In the genomic region with DNA sequence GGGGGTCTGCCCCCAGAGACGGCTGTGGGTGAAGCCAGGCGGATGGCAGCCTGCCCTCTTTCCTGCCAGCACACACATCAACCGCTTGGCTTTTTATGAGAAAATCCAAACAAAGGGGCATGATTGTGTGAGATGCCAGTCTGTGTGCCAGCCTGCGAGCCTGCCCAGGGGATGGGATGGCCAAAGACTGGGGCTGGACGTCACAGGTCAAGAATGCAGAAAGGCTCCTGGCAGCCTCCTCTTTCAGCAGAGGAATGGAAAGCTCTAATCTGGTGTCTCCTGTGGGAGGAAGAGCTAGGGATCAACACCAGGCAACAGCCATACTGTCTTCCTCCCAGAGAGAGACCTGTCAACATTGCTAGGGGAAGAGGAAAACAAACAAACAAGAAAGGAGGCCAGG, we compare ENCODE assay signal across 17 cellular contexts. TPM values are rescaled to one million over a fixed set of nuclear protein-coding genes. Genes with fewer than 3 reads are reported as not detected.
A peak's percentile ranks its signal among the peaks of the same experiment; 100 is the strongest.
DNase-seq lines count a peak whose midpoint lies in the region; ATAC-seq, FAIRE-seq and TF ChIP-seq lines count a peak whose summit lies in the region.
"Had no signal": no experiment of that assay in that cellular context is flagged by ENCODE, and none has a peak within 500 bp of the region (broad histone marks: within the 10 kb centered on the region; RNA-seq: fewer than 3 reads in every experiment).

No MANE protein-coding gene starts in this region.

- H3K4me3 Mint-ChIP-seq in activated T-helper 2 cell treated with anti-CD3 and anti-CD28 coated beads, Interferon-gamma antibody, Interleukin-2, Interleukin-4, amounts not matched to agents 10 μg/mL and 5 μg/mL and 100 μg/mL, durations not matched to agents 14 hours and 24 hours and 36 hours (ENCODE audit: low read depth): no peak overlapping the region
- H3K4me3 Mint-ChIP-seq: activated CD8-positive, alpha-beta T cell treated with anti-CD3 and anti-CD28 coated beads, Interleukin-2, amount 10 ng/mL, durations not matched to agents 7 days and 5 days; B cell; neural progenitor cell had no signal

- no peak for TF ChIP-seq CTCF in esophagus muscularis mucosa (IDR thresholded peaks at IDR 0.05)
- no peak for TF ChIP-seq CTCF in pancreas (IDR thresholded peaks at IDR 0.05)
- TF ChIP-seq CTCF in mucosa of descending colon (IDR thresholded peaks at IDR 0.05): no peak

- no peaks in the 10 kb centered on the region for H3K9me3 ChIP-seq in esophagus muscularis mucosa
- no peaks in the 10 kb centered on the region for H3K9me3 ChIP-seq in pancreas
- no peaks in the 10 kb centered on the region for H3K9me3 ChIP-seq in mucosa of descending colon

- DNase-seq in AG20443 (ENCODE audit: low spot score) (peak; percentile 51), NCI-H226 (peak; percentile 96), esophagus muscularis mucosa (ENCODE audit: extremely low spot score) (no peak), pancreas (peak in 3 of 6 donors; percentile 29 to 40 (median 37)), mucosa of descending colon (no peak)
- no peak for DNase-seq in stimulated activated CD4-positive, alpha-beta T cell treated with anti-CD3 and anti-CD28 coated beads, Interleukin-15, amount 100 ng/mL, for 24 hours
- no peak for DNase-seq in activated T-helper 2 cell treated with anti-CD3 and anti-CD28 coated beads, Interferon-gamma antibody, Interleukin-2, Interleukin-4, amounts not matched to agents 10 μg/mL and 5 μg/mL and 100 μg/mL, durations not matched to agents 14 hours and 24 hours and 36 hours (ENCODE audit: low spot score)
- DNase-seq: activated CD8-positive, alpha-beta T cell treated with anti-CD3 and anti-CD28 coated beads, Interleukin-2, amount 10 ng/mL, durations not matched to agents 7 days and 5 days; activated naive CD4-positive, alpha-beta T cell treated with anti-CD3 and anti-CD28 coated beads, Interleukin-2, amount 50 U/mL, for 16 hours; effector CD4-positive, alpha-beta T cell; GDM1; left colon; NCI-H446 had no signal

- H3K4me3 ChIP-seq in esophagus muscularis mucosa (no peak overlapping the region), pancreas (no peak overlapping the region), mucosa of descending colon (no peak overlapping the region)
- H3K4me3 ChIP-seq: neural progenitor cell had no signal

- TF ChIP-seq POLR2A in esophagus muscularis mucosa (IDR thresholded peaks at IDR 0.05; ENCODE audit: low read depth): no peak

- intact Hi-C loops in esophagus muscularis mucosa (cut with DNase I): no loop called here
- intact Hi-C loops in pancreas (cut with DNase I): no loop called here
- intact Hi-C loops in mucosa of descending colon (cut with DNase I, micrococcal nuclease): no loop called here
- intact Hi-C loops in activated T-helper 2 cell treated with anti-CD3 and anti-CD28 coated beads, Interferon-gamma antibody, Interleukin-2, Interleukin-4, amounts not matched to agents 10 μg/mL and 5 μg/mL and 100 μg/mL, durations not matched to agents 14 hours and 24 hours and 36 hours (cut with micrococcal nuclease): no loop called here

- H3K36me3 ChIP-seq in esophagus muscularis mucosa: no peaks in the 10 kb centered on the region
- no peaks in the 10 kb centered on the region for H3K36me3 ChIP-seq in pancreas
- H3K36me3 ChIP-seq in mucosa of descending colon (ENCODE audit: low read depth): no peaks in the 10 kb centered on the region
- H3K36me3 ChIP-seq: neural progenitor cell had no signal

- TF ChIP-seq EP300 in esophagus muscularis mucosa (IDR thresholded peaks at IDR 0.05): no peak

- H3K27ac ChIP-seq in esophagus muscularis mucosa (replicated peaks in 1 of 4) (peak overlapping the region; percentile 59 to 79 (median 72)), pancreas (peak overlapping the region in 2 of 4 donors; percentile 1 to 22)
- H3K27ac ChIP-seq: neural progenitor cell had no signal

- H3K9me3 Mint-ChIP-seq in activated T-helper 2 cell treated with anti-CD3 and anti-CD28 coated beads, Interferon-gamma antibody, Interleukin-2, Interleukin-4, amounts not matched to agents 10 μg/mL and 5 μg/mL and 100 μg/mL, durations not matched to agents 14 hours and 24 hours and 36 hours: no peaks in the 10 kb centered on the region
- H3K9me3 Mint-ChIP-seq: neural progenitor cell had no signal

- H3K27me3 Mint-ChIP-seq in activated T-helper 2 cell treated with anti-CD3 and anti-CD28 coated beads, Interferon-gamma antibody, Interleukin-2, Interleukin-4, amounts not matched to agents 10 μg/mL and 5 μg/mL and 100 μg/mL, durations not matched to agents 14 hours and 24 hours and 36 hours (ENCODE audit: low read depth): peaks cover 34% of the 10 kb centered on the region

- H3K27me3 ChIP-seq in esophagus muscularis mucosa: no peaks in the 10 kb centered on the region
- H3K27me3 ChIP-seq in pancreas: no peaks in the 10 kb centered on the region
- H3K27me3 ChIP-seq: neural progenitor cell had no signal

- H3K36me3 Mint-ChIP-seq in activated T-helper 2 cell treated with anti-CD3 and anti-CD28 coated beads, Interferon-gamma antibody, Interleukin-2, Interleukin-4, amounts not matched to agents 10 μg/mL and 5 μg/mL and 100 μg/mL, durations not matched to agents 14 hours and 24 hours and 36 hours (ENCODE audit: low read depth): no peaks in the 10 kb centered on the region
- H3K36me3 Mint-ChIP-seq: neural progenitor cell had no signal

- 60% methylated on average over 5 of the region's 5 CpGs for WGBS in esophagus muscularis mucosa
- 59 to 65% methylated on average over 5 of the region's 5 CpGs for WGBS in pancreas, 2 donors

- H3K4me1 ChIP-seq in esophagus muscularis mucosa (peaks cover 0 to 40% (median 34%) of the 10 kb centered on the region in 4 donors), pancreas (no peaks in the 10 kb centered on the region), mucosa of descending colon (ENCODE audit: low read depth) (no peaks in the 10 kb centered on the region)

- ATAC-seq in pancreas (peak in 3 of 4 donors; percentile 34 to 80 (median 79)), GM21576 (IDR thresholded peaks at IDR 0.05; ENCODE audit: unreplicated experiment) (no peak), mucosa of descending colon (no peak)
- ATAC-seq: activated CD8-positive, alpha-beta T cell treated with anti-CD3 and anti-CD28 coated beads, Interleukin-2, amount 10 ng/mL, durations not matched to agents 7 days and 5 days; left colon had no signal

- peaks cover 21% of the 10 kb centered on the region for H3K4me1 Mint-ChIP-seq in activated T-helper 2 cell treated with anti-CD3 and anti-CD28 coated beads, Interferon-gamma antibody, Interleukin-2, Interleukin-4, amounts not matched to agents 10 μg/mL and 5 μg/mL and 100 μg/mL, durations not matched to agents 14 hours and 24 hours and 36 hours (ENCODE audit: low read depth)

- no peak overlapping the region for H3K27ac Mint-ChIP-seq in activated T-helper 2 cell treated with anti-CD3 and anti-CD28 coated beads, Interferon-gamma antibody, Interleukin-2, Interleukin-4, amounts not matched to agents 10 μg/mL and 5 μg/mL and 100 μg/mL, durations not matched to agents 14 hours and 24 hours and 36 hours
- H3K27ac Mint-ChIP-seq: activated CD8-positive, alpha-beta T cell treated with anti-CD3 and anti-CD28 coated beads, Interleukin-2, amount 10 ng/mL, durations not matched to agents 7 days and 5 days; B cell; neural progenitor cell had no signal

- no peak for FAIRE-seq in pancreas (lab: Jason Lieb, UNC)
- FAIRE-seq: GM18507 had no signal

RNA-seq across cellular contexts. Expression of a gene that starts 15.8 kb away (rescaled TPM):
- total RNA-seq in esophagus muscularis mucosa (10 to 100 TPM; 12.0 to 35.8 (median 20.9) TPM), pancreas (10 to 100 TPM in 2 of 6 donors, 1 to 10 TPM in 4; 1.9 to 17.6 (median 5.7) TPM), mucosa of descending colon (10 to 100 TPM in 1 of 3 donors, 1 to 10 TPM in 1, under 1 TPM in 1; 0.87 to 18.5 (median 3.6) TPM)
- 1 to 10 TPM; 3.8 to 6.1 TPM for polyA plus RNA-seq in pancreas
- total RNA-seq in activated T-helper 2 cell treated with anti-CD3 and anti-CD28 coated beads, Interferon-gamma antibody, Interleukin-2, Interleukin-4, amounts not matched to agents 10 μg/mL and 5 μg/mL and 100 μg/mL, durations not matched to agents 14 hours and 24 hours and 36 hours: 0.41 and 0.60 TPM in 2 replicates
- total RNA-seq: activated CD8-positive, alpha-beta T cell treated with anti-CD3 and anti-CD28 coated beads, Interleukin-2, amount 10 ng/mL, durations not matched to agents 7 days and 5 days; B cell had no signal

RNA-seq across cellular contexts. Expression of a gene that starts 47.1 kb away (rescaled TPM):
- total RNA-seq in esophagus muscularis mucosa: 10 to 100 TPM; 21.4 to 28.6 (median 25.7) TPM
- total RNA-seq in pancreas: 10 to 100 TPM; 10.6 to 18.0 (median 15.5) TPM
- 10 to 100 TPM; 23.7 to 40.5 TPM for polyA plus RNA-seq in pancreas
- total RNA-seq in mucosa of descending colon: 10 to 100 TPM; 14.8 to 19.8 (median 16.2) TPM
- 26.4 and 30.9 TPM in 2 replicates for total RNA-seq in activated T-helper 2 cell treated with anti-CD3 and anti-CD28 coated beads, Interferon-gamma antibody, Interleukin-2, Interleukin-4, amounts not matched to agents 10 μg/mL and 5 μg/mL and 100 μg/mL, durations not matched to agents 14 hours and 24 hours and 36 hours

RNA-seq across cellular contexts. Expression of a gene that starts 54.3 kb away (rescaled TPM):
- 100 to 1,000 TPM in 3 of 4 donors, 10 to 100 TPM in 1; 90.1 to 181 (median 146) TPM for total RNA-seq in esophagus muscularis mucosa
- total RNA-seq in pancreas: 10 to 100 TPM; 16.3 to 55.9 (median 20.0) TPM
- 10 to 100 TPM; 21.3 to 26.0 TPM for polyA plus RNA-seq in pancreas
- total RNA-seq in mucosa of descending colon: 10 to 100 TPM; 16.4 to 92.8 (median 38.4) TPM
- 7.2 and 7.4 TPM in 2 replicates for total RNA-seq in activated T-helper 2 cell treated with anti-CD3 and anti-CD28 coated beads, Interferon-gamma antibody, Interleukin-2, Interleukin-4, amounts not matched to agents 10 μg/mL and 5 μg/mL and 100 μg/mL, durations not matched to agents 14 hours and 24 hours and 36 hours

Comparison
In these comparisons a context has a peak if more than half of its experiments do, and no peak if none do; other contexts are left out.
1. DNase-seq: peak in AG20443 (single experiment) and NCI-H226 (single experiment); none in esophagus muscularis mucosa (single experiment), stimulated activated CD4-positive, alpha-beta T cell treated with anti-CD3 and anti-CD28 coated beads, Interleukin-15, amount 100 ng/mL, for 24 hours (single experiment), mucosa of descending colon (0 of 3) and activated T-helper 2 cell treated with anti-CD3 and anti-CD28 coated beads, Interferon-gamma antibody, Interleukin-2, Interleukin-4, amounts not matched to agents 10 μg/mL and 5 μg/mL and 100 μg/mL, durations not matched to agents 14 hours and 24 hours and 36 hours (single experiment).
2. ATAC-seq: peak in pancreas (3 of 4); none in GM21576 (single experiment) and mucosa of descending colon (single experiment).